8 cellular contexts compared by ENCODE assay signal in genomic region chr13:35630551-35631275, GRCh38.
A peak's percentile ranks its signal among the peaks of the same experiment; 100 is the strongest.
DNase-seq lines count a peak whose midpoint lies in the region; ATAC-seq and TF ChIP-seq lines count a peak whose summit lies in the region.

No MANE protein-coding gene starts in this region.

- DNase-seq in Peyer's patch (no peak), erythroblast (lab: John Stamatoyannopoulos, UW) (peak; percentile 33 to 36), nephron progenitor cell (peak; percentile 41)
- DNase-seq in activated CD4-positive, alpha-beta T cell treated with anti-CD3 and anti-CD28 coated beads, Interleukin-2, amount 10 ng/mL, durations not matched to agents 7 days and 5 days: no peak
- no peak for DNase-seq in activated CD4-positive, alpha-beta T cell treated with anti-CD3 and anti-CD28 coated beads, Interleukin-2, amount 50 U/mL, for 48 hours

- no peaks in the 10 kb centered on the region for H3K9me2 ChIP-seq in DOHH2 (replicated peaks; ENCODE audit: control insufficient read depth, low read length)

- H3K27ac ChIP-seq in DOHH2 (ENCODE audit: low read depth, low read length) (no peak overlapping the region), Peyer's patch (no peak overlapping the region)

- H3K9me3 ChIP-seq in DOHH2 (ENCODE audit: control insufficient read depth, insufficient read depth, low read length): no peaks in the 10 kb centered on the region
- H3K9me3 ChIP-seq in Peyer's patch: no peaks in the 10 kb centered on the region

- H3K36me3 ChIP-seq in DOHH2 (ENCODE audit: control insufficient read depth, low read length): no peaks in the 10 kb centered on the region
- no peaks in the 10 kb centered on the region for H3K36me3 ChIP-seq in Peyer's patch

- H3K4me3 Mint-ChIP-seq in nephron progenitor cell: no peak overlapping the region
- no peak overlapping the region for H3K4me3 Mint-ChIP-seq in activated CD4-positive, alpha-beta T cell treated with anti-CD3 and anti-CD28 coated beads, Interleukin-2, amount 10 ng/mL, durations not matched to agents 7 days and 5 days

- no peak overlapping the region for H3K4me2 ChIP-seq in DOHH2 (ENCODE audit: low read length)

- H3K27me3 ChIP-seq in DOHH2 (ENCODE audit: control insufficient read depth, low read length) (no peaks in the 10 kb centered on the region), Peyer's patch (no peaks in the 10 kb centered on the region)

- peak overlapping the region; percentile 17 for H3K27ac Mint-ChIP-seq in nephron progenitor cell
- H3K27ac Mint-ChIP-seq in activated CD4-positive, alpha-beta T cell treated with anti-CD3 and anti-CD28 coated beads, Interleukin-2, amount 10 ng/mL, durations not matched to agents 7 days and 5 days: no peak overlapping the region

- no peaks in the 10 kb centered on the region for H3K79me2 ChIP-seq in DOHH2 (ENCODE audit: control insufficient read depth, low read length)

- peaks cover 8% of the 10 kb centered on the region for H3K4me1 Mint-ChIP-seq in nephron progenitor cell
- no peaks in the 10 kb centered on the region for H3K4me1 Mint-ChIP-seq in activated CD4-positive, alpha-beta T cell treated with anti-CD3 and anti-CD28 coated beads, Interleukin-2, amount 10 ng/mL, durations not matched to agents 7 days and 5 days

- no peaks in the 10 kb centered on the region for H3F3A ChIP-seq in DOHH2 (ENCODE audit: control insufficient read depth, insufficient read depth)

- H3K9me3 Mint-ChIP-seq in nephron progenitor cell: no peaks in the 10 kb centered on the region
- no peaks in the 10 kb centered on the region for H3K9me3 Mint-ChIP-seq in activated CD4-positive, alpha-beta T cell treated with anti-CD3 and anti-CD28 coated beads, Interleukin-2, amount 10 ng/mL, durations not matched to agents 7 days and 5 days

- CTCF ChIA-PET in activated CD4-positive, alpha-beta T cell treated with anti-CD3 and anti-CD28 coated beads, Interleukin-2, amount 10 ng/mL, durations not matched to agents 7 days and 5 days (lab: Charles Lee): no interaction called here

- no peaks in the 10 kb centered on the region for H3K4me1 ChIP-seq in DOHH2 (ENCODE audit: control insufficient read depth, low read length)
- no peaks in the 10 kb centered on the region for H3K4me1 ChIP-seq in Peyer's patch

- peak; percentile 88 for ATAC-seq in GM19467 (IDR thresholded peaks at IDR 0.05; ENCODE audit: unreplicated experiment)
- peak; percentile 92 for ATAC-seq in HG03520 (IDR thresholded peaks at IDR 0.05; ENCODE audit: unreplicated experiment)

- TF ChIP-seq POLR2A in Peyer's patch (IDR thresholded peaks at IDR 0.05): no peak
- no peak for TF ChIP-seq POLR2A in erythroblast (IDR thresholded peaks at IDR 0.05; ENCODE audit: low read length)

- no peak overlapping the region for H3K4me3 ChIP-seq in DOHH2 (ENCODE audit: low read length)
- no peak overlapping the region for H3K4me3 ChIP-seq in Peyer's patch

- peaks cover 2% of the 10 kb centered on the region for H3K27me3 Mint-ChIP-seq in nephron progenitor cell (ENCODE audit: low read depth, poor library complexity)
- no peaks in the 10 kb centered on the region for H3K27me3 Mint-ChIP-seq in activated CD4-positive, alpha-beta T cell treated with anti-CD3 and anti-CD28 coated beads, Interleukin-2, amount 10 ng/mL, durations not matched to agents 7 days and 5 days

- no peaks in the 10 kb centered on the region for H3K36me3 Mint-ChIP-seq in nephron progenitor cell (ENCODE audit: low read depth)
- no peaks in the 10 kb centered on the region for H3K36me3 Mint-ChIP-seq in activated CD4-positive, alpha-beta T cell treated with anti-CD3 and anti-CD28 coated beads, Interleukin-2, amount 10 ng/mL, durations not matched to agents 7 days and 5 days (ENCODE audit: low read depth)

- no peaks in the 10 kb centered on the region for H4K20me1 ChIP-seq in DOHH2 (ENCODE audit: control insufficient read depth, insufficient read depth, low read depth, low read length)

- peak; percentile 93 for TF ChIP-seq CTCF in DOHH2 (IDR thresholded peaks at IDR 0.05; ENCODE audit: low read depth, low read length, poor library complexity, severe bottlenecking)
- TF ChIP-seq CTCF in Peyer's patch (IDR thresholded peaks at IDR 0.05): peak in 5 of 6 experiments; percentile 5 to 43 (median 34)
- peak; percentile 68 for TF ChIP-seq CTCF in nephron progenitor cell (IDR thresholded peaks at IDR 0.05)

- POLR2A ChIA-PET in activated CD4-positive, alpha-beta T cell treated with anti-CD3 and anti-CD28 coated beads, Interleukin-2, amount 10 ng/mL, durations not matched to agents 7 days and 5 days (lab: Charles Lee): no interaction called here

Comparison
In these comparisons a context has a peak if more than half of its experiments do, and no peak if none do; other contexts are left out.
1. CTCF ChIP-seq: peak in every context shown above with its lines; median percentile 93 in DOHH2; 68 in nephron progenitor cell; 34 in Peyer's patch.
2. DNase-seq: peak in erythroblast (2 of 2) and nephron progenitor cell (single experiment); none in Peyer's patch (0 of 3), activated CD4-positive, alpha-beta T cell treated with anti-CD3 and anti-CD28 coated beads, Interleukin-2, amount 10 ng/mL, durations not matched to agents 7 days and 5 days (single experiment) and activated CD4-positive, alpha-beta T cell treated with anti-CD3 and anti-CD28 coated beads, Interleukin-2, amount 50 U/mL, for 48 hours (0 of 2).